Comparison of ENCODE assay signal across 16 cellular contexts in the genomic region with DNA sequence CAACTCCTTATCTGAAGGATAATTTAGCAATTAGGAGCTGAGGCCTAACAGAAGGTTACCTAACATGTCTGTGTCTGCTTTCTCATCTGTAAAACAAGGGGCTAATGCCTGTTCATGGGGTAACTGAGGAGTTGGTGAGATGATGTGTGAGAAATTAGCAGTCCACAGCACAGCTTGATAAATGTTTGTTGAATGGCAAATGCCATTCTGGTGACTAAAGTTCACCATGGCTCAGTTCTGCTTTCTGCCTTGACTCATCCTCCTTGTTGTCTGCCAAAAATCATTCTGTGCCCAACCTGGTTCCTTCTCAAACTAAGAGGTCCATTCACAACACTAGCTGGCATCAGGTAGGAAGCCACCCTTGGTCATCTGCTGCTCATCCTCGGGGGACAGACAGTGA.
DNase-seq lines count a peak whose midpoint lies in the region; ATAC-seq and TF ChIP-seq lines count a peak whose summit lies in the region.
"Had no signal": no experiment of that assay in that cellular context is flagged by ENCODE, and none has a peak within 500 bp of the region (broad histone marks: within the 10 kb centered on the region; RNA-seq: fewer than 3 reads in every experiment).

No MANE protein-coding gene starts in this region.

- H3K9ac ChIP-seq in PC-3 (ENCODE audit: low read length), result peak overlapping the region; percentile 44; the same call in 1 of the 2 replicates
- H3K9ac ChIP-seq: parathyroid adenoma had no signal

- TF ChIP-seq CTCF in PC-3 (conservative IDR thresholded peaks at IDR 0.05; ENCODE audit: low read depth, low read length), result no peak
- no peak for TF ChIP-seq CTCF in epithelial cell of proximal tubule (conservative IDR thresholded peaks at IDR 0.05; ENCODE audit: low read depth, low read length)
- no peak for TF ChIP-seq CTCF in osteoblast (IDR thresholded peaks at IDR 0.05; ENCODE audit: extremely low read depth, low read depth, low read length)

- DNase-seq in ELR (ENCODE audit: low read depth) (peak; percentile 84), PC-3 (peak; percentile 77), epithelial cell of proximal tubule (ENCODE audit: low read depth) (peak; percentile 85), osteoblast (ENCODE audit: insufficient read length, low spot score, missing footprints) (peak; percentile 79), DMS79 treated with DMSO at 0.1 percent for 48 hours (lab: John Stamatoyannopoulos, UW) (no peak), KBM-7 (no peak)
- DNase-seq in stimulated activated naive CD8-positive, alpha-beta T cell treated with anti-CD3 and anti-CD28 coated beads, Interleukin-15, Interleukin-2, amounts not matched to agents 100 U/mL and 50 U/mL, for 24 hours, result no peak
- DNase-seq: activated T-cell treated with anti-CD3 and anti-CD28 coated beads, Interleukin-2, amount 50 U/mL, for 1 hour; foreskin melanocyte; left ventricle myocardium inferior; NCI-H1436 treated with DMSO at 0.1 percent for 48 hours; OCI-M1; stimulated activated CD4-positive, alpha-beta T cell treated with anti-CD3 and anti-CD28 coated beads, Interleukin-4, amount 100 ng/mL, for 1 hour had no signal

- H2AFZ ChIP-seq in PC-3 (ENCODE audit: low read length) (no peak overlapping the region), osteoblast (ENCODE audit: low read length) (no peak overlapping the region)
- H2AFZ ChIP-seq: parathyroid adenoma had no signal

- BruUV-seq in PC-3 (replicated peaks; lab: Mats Ljungman, UMichigan), result no TSS peak

- peaks cover 3% of the 10 kb centered on the region for H3F3A ChIP-seq in PC-3 (ENCODE audit: low read length, unreplicated experiment)

- POLR2A ChIA-PET in PC-3 (lab: Charles Lee; ENCODE audit: unreplicated experiment), result no interaction called here

- CTCF ChIA-PET in PC-3 (lab: Charles Lee), result interaction anchor here (0.7 kb wide), 1 partner anchor 186 kb away, joined by 3 read pairs; no protein-coding TSS in a partner anchor

- ATAC-seq in PC-3 (peak; percentile 70), HG03095 (IDR thresholded peaks at IDR 0.05; ENCODE audit: unreplicated experiment) (no peak)
- no peak for ATAC-seq in stimulated activated naive CD8-positive, alpha-beta T cell treated with anti-CD3 and anti-CD28 coated beads, Interleukin-15, Interleukin-2, amounts not matched to agents 100 U/mL and 50 U/mL, for 24 hours

- no peaks in the 10 kb centered on the region for H3K27me3 ChIP-seq in PC-3 (ENCODE audit: low read length)
- H3K27me3 ChIP-seq in osteoblast (ENCODE audit: insufficient read depth, low read length), result no peaks in the 10 kb centered on the region
- H3K27me3 ChIP-seq: suprapubic skin had no signal

- H3K4me1 ChIP-seq in PC-3 (ENCODE audit: insufficient read depth, low read length) (peaks cover 41% of the 10 kb centered on the region), osteoblast (ENCODE audit: insufficient read depth, low read length) (peaks cover 12% of the 10 kb centered on the region)
- H3K4me1 ChIP-seq: left ventricle myocardium inferior, parathyroid adenoma had no signal

- H3K36me3 ChIP-seq in PC-3 (ENCODE audit: low read depth, low read length) (no peaks in the 10 kb centered on the region), osteoblast (ENCODE audit: insufficient read depth, low read length) (no peaks in the 10 kb centered on the region)
- H3K36me3 ChIP-seq: left ventricle myocardium inferior, suprapubic skin had no signal

- H4K20me1 ChIP-seq in PC-3 (ENCODE audit: low read length), result no peaks in the 10 kb centered on the region
- no peaks in the 10 kb centered on the region for H4K20me1 ChIP-seq in osteoblast (ENCODE audit: insufficient read depth, low read length)

- no peaks in the 10 kb centered on the region for H3K9me2 ChIP-seq in PC-3 (replicated peaks; ENCODE audit: low read length)

- H3K27ac ChIP-seq in PC-3 (ENCODE audit: low read length) (peak overlapping the region; percentile 94), osteoblast (ENCODE audit: low read depth, low read length) (peak overlapping the region; percentile 6)
- H3K27ac ChIP-seq: left ventricle myocardium inferior, parathyroid adenoma, suprapubic skin had no signal

- H3K9me3 ChIP-seq in PC-3 (ENCODE audit: low read length), result 0 out of 2 replicates have a peak, but pooled peaks cover 12% of the 10 kb centered on the region
- H3K9me3 ChIP-seq in osteoblast (ENCODE audit: low read depth, low read length), result peaks cover 4% of the 10 kb centered on the region
- H3K9me3 ChIP-seq: suprapubic skin had no signal

- intact Hi-C loops in PC-3 (cut with micrococcal nuclease), result no loop called here

- in situ Hi-C loops in KBM-7 (cut with MboI; ENCODE audit: low pct_unique_long_range_greater_than_20kb, low sequenced_read_pairs), result no loop called here

- H3K79me2 ChIP-seq in PC-3 (ENCODE audit: low read length) (no peaks in the 10 kb centered on the region), osteoblast (ENCODE audit: insufficient read depth, low read length) (no peaks in the 10 kb centered on the region)
- H3K79me2 ChIP-seq: parathyroid adenoma had no signal

- peak overlapping the region; percentile 67 for H3K4me2 ChIP-seq in PC-3 (ENCODE audit: low read length)
- no peak overlapping the region for H3K4me2 ChIP-seq in osteoblast (ENCODE audit: insufficient read depth, low read length)

- H3K4me3 ChIP-seq in PC-3 (ENCODE audit: low read length), result no peak overlapping the region; the same call in 1 of the 2 replicates
- no peak overlapping the region for H3K4me3 ChIP-seq in epithelial cell of proximal tubule (ENCODE audit: low read depth, low read length)
- H3K4me3 ChIP-seq in osteoblast (ENCODE audit: insufficient read depth, low read length), result no peak overlapping the region
- H3K4me3 ChIP-seq: left ventricle myocardium inferior, suprapubic skin had no signal

Comparison
In these comparisons a context has a peak if more than half of its experiments do, and no peak if none do; other contexts are left out.
1. DNase-seq: peak in ELR (single experiment), PC-3 (single experiment), epithelial cell of proximal tubule (single experiment) and osteoblast (single experiment); none in stimulated activated naive CD8-positive, alpha-beta T cell treated with anti-CD3 and anti-CD28 coated beads, Interleukin-15, Interleukin-2, amounts not matched to agents 100 U/mL and 50 U/mL, for 24 hours (single experiment), DMS79 treated with DMSO at 0.1 percent for 48 hours (single experiment) and KBM-7 (single experiment).